In genomic region chr13:49112782-49113525, GRCh38 we compare ENCODE assay signal across 9 cellular contexts.
A peak's percentile ranks its signal among the peaks of the same experiment; 100 is the strongest.
DNase-seq lines count a peak whose midpoint lies in the region; ATAC-seq, FAIRE-seq and TF ChIP-seq lines count a peak whose summit lies in the region.
"Had no signal": no experiment of that assay in that cellular context is flagged by ENCODE, and none has a peak within 500 bp of the region (broad histone marks: within the 10 kb centered on the region; RNA-seq: fewer than 3 reads in every experiment).

No MANE protein-coding gene starts in this region.

- no peak for ATAC-seq in RWPE2 (ENCODE audit: low read depth)
- no peak for ATAC-seq in esophagus mucosa
- ATAC-seq: sciatic nerve had no signal

- H2AFZ ChIP-seq in osteoblast (ENCODE audit: low read length), result no peak overlapping the region

- DNase-seq in H7 (peak; percentile 56), RWPE2 (ENCODE audit: low spot score) (no peak), fibroblast of pulmonary artery (ENCODE audit: low read depth) (peak; percentile 26), osteoblast (ENCODE audit: insufficient read length, low spot score, missing footprints) (no peak), EL (no peak), RCC 7860 (ENCODE audit: low spot score) (no peak)

- FAIRE-seq in RCC 7860 (lab: Jason Lieb, UNC), result no peak

- H3K36me3 ChIP-seq in H7 (replicated peaks; ENCODE audit: control insufficient read depth, insufficient read depth, low read length), result no peaks in the 10 kb centered on the region
- H3K36me3 ChIP-seq in RWPE2 (ENCODE audit: low read depth), result peaks cover 32% of the 10 kb centered on the region
- peaks cover 25% of the 10 kb centered on the region for H3K36me3 ChIP-seq in osteoblast (ENCODE audit: insufficient read depth, low read length)

- no peaks in the 10 kb centered on the region for H4K20me1 ChIP-seq in osteoblast (ENCODE audit: insufficient read depth, low read length)

- H3K4me1 ChIP-seq in RWPE2 (ENCODE audit: insufficient read depth, poor library complexity, severe bottlenecking) (peaks cover 20% of the 10 kb centered on the region), osteoblast (ENCODE audit: insufficient read depth, low read length) (peaks cover 29% of the 10 kb centered on the region)

- peak overlapping the region; percentile 60 for H3K4me2 ChIP-seq in osteoblast (ENCODE audit: insufficient read depth, low read length)
- H3K4me2 ChIP-seq: KMS-11 had no signal

- H3K4me3 ChIP-seq in H7 (ENCODE audit: insufficient read depth, low read depth, low read length), result peak overlapping the region; percentile 8; the same call in 1 of the 2 replicates
- no peak overlapping the region for H3K4me3 ChIP-seq in RWPE2 (ENCODE audit: severe bottlenecking)
- peak overlapping the region; percentile 38 for H3K4me3 ChIP-seq in fibroblast of pulmonary artery (replicated peaks; ENCODE audit: low read depth, low read length)
- H3K4me3 ChIP-seq in osteoblast (ENCODE audit: insufficient read depth, low read length), result peak overlapping the region; percentile 18

- H3K9me3 ChIP-seq in RWPE2 (ENCODE audit: severe bottlenecking), result no peaks in the 10 kb centered on the region
- no peaks in the 10 kb centered on the region for H3K9me3 ChIP-seq in osteoblast (ENCODE audit: low read depth, low read length)

- H3K27me3 ChIP-seq in H7 (ENCODE audit: control insufficient read depth, insufficient read depth, low read length) (no peaks in the 10 kb centered on the region), RWPE2 (ENCODE audit: insufficient read depth, poor library complexity, severe bottlenecking) (no peaks in the 10 kb centered on the region), osteoblast (ENCODE audit: insufficient read depth, low read length) (no peaks in the 10 kb centered on the region)

- peaks cover 63% of the 10 kb centered on the region for H3K79me2 ChIP-seq in osteoblast (ENCODE audit: insufficient read depth, low read length)

- no peak for TF ChIP-seq CTCF in RWPE2 (IDR thresholded peaks at IDR 0.05; ENCODE audit: poor library complexity, severe bottlenecking)
- no peak for TF ChIP-seq CTCF in fibroblast of pulmonary artery (IDR thresholded peaks at IDR 0.05; ENCODE audit: low read length, missing control alignments)
- TF ChIP-seq CTCF in osteoblast (IDR thresholded peaks at IDR 0.05; ENCODE audit: extremely low read depth, low read depth, low read length), result no peak

- H3K27ac ChIP-seq in RWPE2 (ENCODE audit: poor library complexity, severe bottlenecking) (peak overlapping the region; percentile 35), osteoblast (ENCODE audit: low read depth, low read length) (peak overlapping the region; percentile 58)
- H3K27ac ChIP-seq: KMS-11 had no signal

Comparison
In these comparisons a context has a peak if more than half of its experiments do, and no peak if none do; other contexts are left out.
1. DNase-seq: peak in H7 (single experiment) and fibroblast of pulmonary artery (single experiment); none in RWPE2 (single experiment), osteoblast (single experiment), EL (single experiment) and RCC 7860 (single experiment).